1 cellular context compared by ENCODE assay signal in genomic region chr15:88904808-88905327, GRCh38.
TF ChIP-seq lines count a peak whose summit lies in the region.

No MANE protein-coding gene starts in this region.

TF ChIP-seq in K562, 482 proteins besides CTCF, POLR2A, EP300 and RAD21 (continued from another document and continues in another):
- TF ChIP-seq PBX2 (CRISPR knock-in tag; IDR thresholded peaks at IDR 0.05; ENCODE audit: low read depth), result no peak
- peak; percentile 69 for TF ChIP-seq PBX2 (tag; conservative IDR thresholded peaks at IDR 0.05; ENCODE audit: low read depth)
- 0 out of 2 replicates have a peak, but pooled peaks have one; percentile 8 for TF ChIP-seq BHLHE40 (IDR thresholded peaks at IDR 0.05; ENCODE audit: low read length)
- peak; percentile 58; the same call in 1 of the 2 replicates for TF ChIP-seq VEZF1 (CRISPR knock-in tag; IDR thresholded peaks at IDR 0.05)
- no peak for TF ChIP-seq NRF1 (conservative IDR thresholded peaks at IDR 0.05 in 1 of 2, IDR thresholded peaks at IDR 0.05 in 1 of 2)
- TF ChIP-seq HCFC1 (IDR thresholded peaks at IDR 0.05; ENCODE audit: low read depth, low read length), result 0 out of 2 replicates have a peak, but pooled peaks have one; percentile 15
- peak; percentile 51; the same call in 1 of the 2 replicates for TF ChIP-seq ZNF766 (CRISPR knock-in tag; conservative IDR thresholded peaks at IDR 0.05)
- peak; percentile 77; the same call in 1 of the 2 replicates for TF ChIP-seq STAG1 (CRISPR knock-in tag; IDR thresholded peaks at IDR 0.05; ENCODE audit: borderline replicate concordance)
- no peak for TF ChIP-seq ZKSCAN1 (IDR thresholded peaks at IDR 0.05; ENCODE audit: low read depth, low read length)
- TF ChIP-seq GATAD2A (IDR thresholded peaks at IDR 0.05), result 0 out of 2 replicates have a peak, but pooled peaks have one; percentile 40
- TF ChIP-seq SMAD2 (IDR thresholded peaks at IDR 0.05; ENCODE audit: low read depth, low read length), result no peak
- peak; percentile 40; the same call in 1 of the 2 replicates for TF ChIP-seq SMARCA4 (IDR thresholded peaks at IDR 0.05)
- TF ChIP-seq ARID4B (CRISPR knock-in tag; IDR thresholded peaks at IDR 0.05), result no peak
- TF ChIP-seq, protein P1, sequence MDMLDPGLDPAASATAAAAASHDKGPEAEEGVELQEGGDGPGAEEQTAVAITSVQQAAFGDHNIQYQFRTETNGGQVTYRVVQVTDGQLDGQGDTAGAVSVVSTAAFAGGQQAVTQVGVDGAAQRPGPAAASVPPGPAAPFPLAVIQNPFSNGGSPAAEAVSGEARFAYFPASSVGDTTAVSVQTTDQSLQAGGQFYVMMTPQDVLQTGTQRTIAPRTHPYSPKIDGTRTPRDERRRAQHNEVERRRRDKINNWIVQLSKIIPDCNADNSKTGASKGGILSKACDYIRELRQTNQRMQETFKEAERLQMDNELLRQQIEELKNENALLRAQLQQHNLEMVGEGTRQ (CRISPR knock-in tag; IDR thresholded peaks at IDR 0.05), result no peak
- 0 out of 2 replicates have a peak, but pooled peaks have one; percentile 37 for TF ChIP-seq CREM (IDR thresholded peaks at IDR 0.05; ENCODE audit: low read depth)
- peak; percentile 81; the same call in 1 of the 2 replicates for TF ChIP-seq CTBP1 (IDR thresholded peaks at IDR 0.05; ENCODE audit: borderline replicate concordance)
- TF ChIP-seq ZNF239 (CRISPR knock-in tag; IDR thresholded peaks at IDR 0.05), result peak; percentile 22; the same call in 1 of the 2 replicates
- TF ChIP-seq, protein P2, sequence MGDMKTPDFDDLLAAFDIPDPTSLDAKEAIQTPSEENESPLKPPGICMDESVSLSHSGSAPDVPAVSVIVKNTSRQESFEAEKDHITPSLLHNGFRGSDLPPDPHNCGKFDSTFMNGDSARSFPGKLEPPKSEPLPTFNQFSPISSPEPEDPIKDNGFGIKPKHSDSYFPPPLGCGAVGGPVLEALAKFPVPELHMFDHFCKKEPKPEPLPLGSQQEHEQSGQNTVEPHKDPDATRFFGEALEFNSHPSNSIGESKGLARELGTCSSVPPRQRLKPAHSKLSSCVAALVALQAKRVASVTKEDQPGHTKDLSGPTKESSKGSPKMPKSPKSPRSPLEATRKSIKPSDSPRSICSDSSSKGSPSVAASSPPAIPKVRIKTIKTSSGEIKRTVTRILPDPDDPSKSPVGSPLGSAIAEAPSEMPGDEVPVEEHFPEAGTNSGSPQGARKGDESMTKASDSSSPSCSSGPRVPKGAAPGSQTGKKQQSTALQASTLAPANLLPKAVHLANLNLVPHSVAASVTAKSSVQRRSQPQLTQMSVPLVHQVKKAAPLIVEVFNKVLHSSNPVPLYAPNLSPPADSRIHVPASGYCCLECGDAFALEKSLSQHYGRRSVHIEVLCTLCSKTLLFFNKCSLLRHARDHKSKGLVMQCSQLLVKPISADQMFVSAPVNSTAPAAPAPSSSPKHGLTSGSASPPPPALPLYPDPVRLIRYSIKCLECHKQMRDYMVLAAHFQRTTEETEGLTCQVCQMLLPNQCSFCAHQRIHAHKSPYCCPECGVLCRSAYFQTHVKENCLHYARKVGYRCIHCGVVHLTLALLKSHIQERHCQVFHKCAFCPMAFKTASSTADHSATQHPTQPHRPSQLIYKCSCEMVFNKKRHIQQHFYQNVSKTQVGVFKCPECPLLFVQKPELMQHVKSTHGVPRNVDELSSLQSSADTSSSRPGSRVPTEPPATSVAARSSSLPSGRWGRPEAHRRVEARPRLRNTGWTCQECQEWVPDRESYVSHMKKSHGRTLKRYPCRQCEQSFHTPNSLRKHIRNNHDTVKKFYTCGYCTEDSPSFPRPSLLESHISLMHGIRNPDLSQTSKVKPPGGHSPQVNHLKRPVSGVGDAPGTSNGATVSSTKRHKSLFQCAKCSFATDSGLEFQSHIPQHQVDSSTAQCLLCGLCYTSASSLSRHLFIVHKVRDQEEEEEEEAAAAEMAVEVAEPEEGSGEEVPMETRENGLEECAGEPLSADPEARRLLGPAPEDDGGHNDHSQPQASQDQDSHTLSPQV (IDR thresholded peaks at IDR 0.05), result peak; percentile 55; the same call in 1 of the 2 replicates
- TF ChIP-seq, protein P3, sequence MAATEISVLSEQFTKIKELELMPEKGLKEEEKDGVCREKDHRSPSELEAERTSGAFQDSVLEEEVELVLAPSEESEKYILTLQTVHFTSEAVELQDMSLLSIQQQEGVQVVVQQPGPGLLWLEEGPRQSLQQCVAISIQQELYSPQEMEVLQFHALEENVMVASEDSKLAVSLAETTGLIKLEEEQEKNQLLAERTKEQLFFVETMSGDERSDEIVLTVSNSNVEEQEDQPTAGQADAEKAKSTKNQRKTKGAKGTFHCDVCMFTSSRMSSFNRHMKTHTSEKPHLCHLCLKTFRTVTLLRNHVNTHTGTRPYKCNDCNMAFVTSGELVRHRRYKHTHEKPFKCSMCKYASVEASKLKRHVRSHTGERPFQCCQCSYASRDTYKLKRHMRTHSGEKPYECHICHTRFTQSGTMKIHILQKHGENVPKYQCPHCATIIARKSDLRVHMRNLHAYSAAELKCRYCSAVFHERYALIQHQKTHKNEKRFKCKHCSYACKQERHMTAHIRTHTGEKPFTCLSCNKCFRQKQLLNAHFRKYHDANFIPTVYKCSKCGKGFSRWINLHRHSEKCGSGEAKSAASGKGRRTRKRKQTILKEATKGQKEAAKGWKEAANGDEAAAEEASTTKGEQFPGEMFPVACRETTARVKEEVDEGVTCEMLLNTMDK (IDR thresholded peaks at IDR 0.05; ENCODE audit: borderline replicate concordance, insufficient read depth, low read depth, low read length, poor library complexity, severe bottlenecking), result peak; percentile 57
- no peak for TF ChIP-seq IFI16 (CRISPR knock-in tag; IDR thresholded peaks at IDR 0.05)
- 0 out of 2 replicates have a peak, but pooled peaks have one; percentile 23 for TF ChIP-seq TRIM28 (IDR thresholded peaks at IDR 0.05)
- peak; percentile 51; the same call in 1 of the 2 replicates for TF ChIP-seq RREB1 (CRISPR knock-in tag; IDR thresholded peaks at IDR 0.05)
- 0 out of 2 replicates have a peak, but pooled peaks have one; percentile 33 for TF ChIP-seq ESRRA (IDR thresholded peaks at IDR 0.05; ENCODE audit: borderline replicate concordance, low read depth)
